ENCODE assay signal across 8 cellular contexts in genomic region chr6:31663961-31664789, GRCh38. TPM values are rescaled to one million over a fixed set of nuclear protein-coding genes. Genes with fewer than 3 reads are reported as not detected.
A peak's percentile ranks its signal among the peaks of the same experiment; 100 is the strongest.
DNase-seq lines count a peak whose midpoint lies in the region; TF ChIP-seq lines count a peak whose summit lies in the region.

No MANE protein-coding gene starts in this region.

- H3K36me3 Mint-ChIP-seq in activated CD4-positive, alpha-beta memory T cell treated with anti-CD3 and anti-CD28 coated beads, Interleukin-2, amount 10 ng/mL, durations not matched to agents 7 days and 5 days (ENCODE audit: low read depth), result peaks cover 89% of the 10 kb centered on the region

- peak overlapping the region; percentile 86 for H3K4me3 Mint-ChIP-seq in activated CD4-positive, alpha-beta memory T cell treated with anti-CD3 and anti-CD28 coated beads, Interleukin-2, amount 10 ng/mL, durations not matched to agents 7 days and 5 days

- H3K4me1 Mint-ChIP-seq in activated CD4-positive, alpha-beta memory T cell treated with anti-CD3 and anti-CD28 coated beads, Interleukin-2, amount 10 ng/mL, durations not matched to agents 7 days and 5 days, result peaks cover 82% of the 10 kb centered on the region

- no peaks in the 10 kb centered on the region for H3K9me3 ChIP-seq in BE2C

- no peaks in the 10 kb centered on the region for H3K27me3 ChIP-seq in BE2C

- POLR2A ChIA-PET in activated CD4-positive, alpha-beta memory T cell treated with anti-CD3 and anti-CD28 coated beads, Interleukin-2, amount 10 ng/mL, durations not matched to agents 7 days and 5 days (lab: Charles Lee), result interaction anchor here (0.6 to 8.1 kb wide), 42 partner anchors 11 to 1308 kb away, joined by 3 to 278 read pairs (median 4); partner anchors contain the start of genes ABHD16A, APOM, BAG6 and CLIC1

- no peaks in the 10 kb centered on the region for H3K27me3 Mint-ChIP-seq in activated CD4-positive, alpha-beta memory T cell treated with anti-CD3 and anti-CD28 coated beads, Interleukin-2, amount 10 ng/mL, durations not matched to agents 7 days and 5 days

- DNase-seq in BE2C (peak; percentile 63), HK-2 (ENCODE audit: unreplicated experiment) (peak; percentile 48), foreskin melanocyte (peak; percentile 45), retinal pigment epithelial cell (ENCODE audit: low read depth) (no peak), iPS-NIHi7 (ENCODE audit: extremely low spot score) (no peak), epidermal melanocyte (ENCODE audit: insufficient read length, low spot score) (no peak)
- peak; percentile 36 for DNase-seq in activated CD4-positive, alpha-beta memory T cell treated with anti-CD3 and anti-CD28 coated beads, Interleukin-2, amount 10 ng/mL, durations not matched to agents 7 days and 5 days
- DNase-seq in effector CD4-positive, alpha-beta T cell, result no peak

- TF ChIP-seq CTCF in BE2C (IDR thresholded peaks at IDR 0.05; ENCODE audit: low read depth, low read length) (no peak), retinal pigment epithelial cell (conservative IDR thresholded peaks at IDR 0.05; ENCODE audit: low read depth, low read length) (no peak)

- H3K4me3 ChIP-seq in BE2C (ENCODE audit: low read depth, low read length), result peak overlapping the region; percentile 87
- peak overlapping the region; percentile 94 for H3K4me3 ChIP-seq in retinal pigment epithelial cell (ENCODE audit: low read length)

- H3K9me3 Mint-ChIP-seq in activated CD4-positive, alpha-beta memory T cell treated with anti-CD3 and anti-CD28 coated beads, Interleukin-2, amount 10 ng/mL, durations not matched to agents 7 days and 5 days, result no peaks in the 10 kb centered on the region

- CTCF ChIA-PET in activated CD4-positive, alpha-beta memory T cell treated with anti-CD3 and anti-CD28 coated beads, Interleukin-2, amount 10 ng/mL, durations not matched to agents 7 days and 5 days (lab: Charles Lee), result interaction anchor here (0.5 to 2.6 kb wide), 11 partner anchors 12 to 265 kb away, joined by 3 to 19 read pairs (median 5); partner anchors contain the start of genes BAG6, HSPA1B, LTB and NEU1

- H3K36me3 ChIP-seq in BE2C, result peaks cover 33% of the 10 kb centered on the region

- peak overlapping the region; percentile 89 for H3K27ac Mint-ChIP-seq in activated CD4-positive, alpha-beta memory T cell treated with anti-CD3 and anti-CD28 coated beads, Interleukin-2, amount 10 ng/mL, durations not matched to agents 7 days and 5 days

- no peaks in the 10 kb centered on the region for H3K4me1 ChIP-seq in BE2C

RNA-seq across cellular contexts. Expression of gene GPANK1, which starts 0.6 kb away (rescaled TPM):
- polyA plus RNA-seq in BE2C (2012; ENCODE audit: insufficient read depth, insufficient read length, low read depth), result 90.5 TPM
- 10 to 100 TPM; 33.6 to 35.2 TPM for total RNA-seq in activated CD4-positive, alpha-beta memory T cell treated with anti-CD3 and anti-CD28 coated beads, Interleukin-2, amount 10 ng/mL, durations not matched to agents 7 days and 5 days

RNA-seq across cellular contexts. Expression of gene CSNK2B, which starts 1.7 kb away (rescaled TPM):
- polyA plus RNA-seq in BE2C (2012; ENCODE audit: insufficient read depth, insufficient read length, low read depth), result 388 TPM
- total RNA-seq in activated CD4-positive, alpha-beta memory T cell treated with anti-CD3 and anti-CD28 coated beads, Interleukin-2, amount 10 ng/mL, durations not matched to agents 7 days and 5 days, result 100 to 1,000 TPM; 199 to 212 TPM

RNA-seq across cellular contexts. Expression of gene C6orf47, which starts 3.6 kb away (rescaled TPM):
- 11.7 TPM for polyA plus RNA-seq in BE2C (2012; ENCODE audit: insufficient read depth, insufficient read length, low read depth)
- total RNA-seq in activated CD4-positive, alpha-beta memory T cell treated with anti-CD3 and anti-CD28 coated beads, Interleukin-2, amount 10 ng/mL, durations not matched to agents 7 days and 5 days, result 10 to 100 TPM; 26.4 to 26.7 TPM

RNA-seq across cellular contexts. Expression of gene LY6G5B, which starts 5.6 kb away (rescaled TPM):
- polyA plus RNA-seq in BE2C (2012; ENCODE audit: insufficient read depth, insufficient read length, low read depth), result 38.0 TPM
- 10 to 100 TPM; 16.7 to 17.2 TPM for total RNA-seq in activated CD4-positive, alpha-beta memory T cell treated with anti-CD3 and anti-CD28 coated beads, Interleukin-2, amount 10 ng/mL, durations not matched to agents 7 days and 5 days

RNA-seq across cellular contexts. Expression of gene APOM, which starts 8.5 kb away (rescaled TPM):
- polyA plus RNA-seq in BE2C (2012; ENCODE audit: insufficient read depth, insufficient read length, low read depth), result 4.7 TPM
- total RNA-seq in activated CD4-positive, alpha-beta memory T cell treated with anti-CD3 and anti-CD28 coated beads, Interleukin-2, amount 10 ng/mL, durations not matched to agents 7 days and 5 days, result 1 to 10 TPM; 2.9 to 3.6 TPM

Comparison
In these comparisons a context has a peak if more than half of its experiments do, and no peak if none do; other contexts are left out.
1. DNase-seq: peak in BE2C (single experiment), HK-2 (single experiment), activated CD4-positive, alpha-beta memory T cell treated with anti-CD3 and anti-CD28 coated beads, Interleukin-2, amount 10 ng/mL, durations not matched to agents 7 days and 5 days (single experiment) and foreskin melanocyte (single experiment); none in retinal pigment epithelial cell (single experiment), effector CD4-positive, alpha-beta T cell (single experiment), iPS-NIHi7 (single experiment) and epidermal melanocyte (single experiment).